Comparison of ENCODE assay signal across 18 cellular contexts in genomic region chr20:4081396-4081795, GRCh38.
DNase-seq lines count a peak whose midpoint lies in the region; ATAC-seq and TF ChIP-seq lines count a peak whose summit lies in the region.
"Had no signal": no experiment of that assay in that cellular context is flagged by ENCODE, and none has a peak within 500 bp of the region (broad histone marks: within the 10 kb centered on the region; RNA-seq: fewer than 3 reads in every experiment).

No MANE protein-coding gene starts in this region.

- peaks cover 12 to 15% of the 10 kb centered on the region in 2 donors for H3K27me3 Mint-ChIP-seq in natural killer cell treated with Interleukin-12 subunit alpha and Interleukin-12 subunit beta and Interleukin-15 and Interleukin-18, amount 100 ng/mL, for 72 hours
- H3K27me3 Mint-ChIP-seq in natural killer cell (ENCODE audit: low read depth in 2 of 2): peaks cover 20 to 37% of the 10 kb centered on the region in 2 donors
- peaks cover 6% of the 10 kb centered on the region for H3K27me3 Mint-ChIP-seq in activated B cell treated with CpG ODN at 0.5 μM for 24 hours

- POLR2A ChIA-PET in activated B cell treated with CpG ODN at 0.5 μM for 24 hours (lab: Charles Lee) (interaction anchor here (0.7 kb wide), 1 partner anchor 282 kb away, joined by 11 read pairs; no protein-coding TSS in a partner anchor), GM10248 (lab: Yijun Ruan, JAX) (no interaction called here)

- H3K36me3 Mint-ChIP-seq in natural killer cell treated with Interleukin-12 subunit alpha and Interleukin-12 subunit beta and Interleukin-15 and Interleukin-18, amount 100 ng/mL, for 72 hours: peaks cover 12% of the 10 kb centered on the region
- peaks cover 6% of the 10 kb centered on the region for H3K36me3 Mint-ChIP-seq in natural killer cell
- H3K36me3 Mint-ChIP-seq in activated B cell treated with CpG ODN at 0.5 μM for 24 hours (ENCODE audit: low read depth): peaks cover 4% of the 10 kb centered on the region

- no peak for DNase-seq in natural killer cell treated with Interleukin-12 subunit alpha and Interleukin-12 subunit beta and Interleukin-15 and Interleukin-18, amount 100 ng/mL, for 72 hours (ENCODE audit: low spot score)
- DNase-seq in natural killer cell (no peak), activated B cell treated with CpG ODN at 0.5 μM for 24 hours (no peak), fibroblast of mammary gland (ENCODE audit: low read depth) (peak; percentile 81), GM10248 (ENCODE audit: extremely low spot score) (no peak), NCI-H1694 treated with DMSO at 0.1 percent for 48 hours (lab: John Stamatoyannopoulos, UW) (no peak)
- DNase-seq: activated CD8-positive, alpha-beta memory T cell treated with anti-CD3 and anti-CD28 coated beads for 24 hours; activated naive CD4-positive, alpha-beta T cell; central memory CD4-positive, alpha-beta T cell; DMS 273 treated with DMSO at 0.1 percent for 48 hours; endodermal cell; left lung; NCI-H1436 treated with DMSO at 0.1 percent for 48 hours; NCI-H226; SHP77; stomach had no signal

- peak overlapping the region; percentile 81 for H3K4me3 Mint-ChIP-seq in natural killer cell treated with Interleukin-12 subunit alpha and Interleukin-12 subunit beta and Interleukin-15 and Interleukin-18, amount 100 ng/mL, for 72 hours
- H3K4me3 Mint-ChIP-seq in natural killer cell (no peak overlapping the region), activated B cell treated with CpG ODN at 0.5 μM for 24 hours (no peak overlapping the region)
- H3K4me3 Mint-ChIP-seq: endodermal cell had no signal

- CTCF ChIA-PET in activated B cell treated with CpG ODN at 0.5 μM for 24 hours (lab: Charles Lee) (no interaction called here), GM10248 (lab: Yijun Ruan, JAX) (interaction anchor here (8.8 kb wide), 1 partner anchor 11 kb away, joined by 107 read pairs; no protein-coding TSS in a partner anchor)

- TF ChIP-seq CTCF in natural killer cell (IDR thresholded peaks at IDR 0.05) (no peak), activated B cell treated with CpG ODN at 0.5 μM for 24 hours (IDR thresholded peaks at IDR 0.05) (no peak), fibroblast of mammary gland (conservative IDR thresholded peaks at IDR 0.05; ENCODE audit: control insufficient read depth, insufficient read depth, low read depth, low read length) (no peak), GM10248 (IDR thresholded peaks at IDR 0.05; ENCODE audit: control extremely low read depth, extremely low read depth, low read depth, missing control alignments) (no peak)

- intact Hi-C loops in natural killer cell (cut with micrococcal nuclease): loop anchor here (10.0 kb wide), 1 partner anchor 297 kb away; the partner anchor contains the start of genes CENPB and SPEF1
- intact Hi-C loops in activated B cell treated with CpG ODN at 0.5 μM for 24 hours (cut with micrococcal nuclease): no loop called here

- peaks cover 37 to 51% of the 10 kb centered on the region in 2 donors for H3K4me1 Mint-ChIP-seq in natural killer cell treated with Interleukin-12 subunit alpha and Interleukin-12 subunit beta and Interleukin-15 and Interleukin-18, amount 100 ng/mL, for 72 hours (ENCODE audit: low read depth in 2 of 2)
- H3K4me1 Mint-ChIP-seq in natural killer cell (peaks cover 25 to 29% of the 10 kb centered on the region in 2 donors), activated B cell treated with CpG ODN at 0.5 μM for 24 hours (peaks cover 34% of the 10 kb centered on the region)

- H3K4me3 ChIP-seq in fibroblast of mammary gland (ENCODE audit: control insufficient read depth, low read depth, low read length): no peak overlapping the region
- H3K4me3 ChIP-seq: left lung, stomach had no signal

- H3K9me3 Mint-ChIP-seq in natural killer cell treated with Interleukin-12 subunit alpha and Interleukin-12 subunit beta and Interleukin-15 and Interleukin-18, amount 100 ng/mL, for 72 hours: no peaks in the 10 kb centered on the region
- H3K9me3 Mint-ChIP-seq in natural killer cell: peaks cover 0 to 3% of the 10 kb centered on the region in 2 donors
- H3K9me3 Mint-ChIP-seq in activated B cell treated with CpG ODN at 0.5 μM for 24 hours: no peaks in the 10 kb centered on the region

- H3K27ac Mint-ChIP-seq in natural killer cell treated with Interleukin-12 subunit alpha and Interleukin-12 subunit beta and Interleukin-15 and Interleukin-18, amount 100 ng/mL, for 72 hours: peak overlapping the region; percentile 84 to 88
- H3K27ac Mint-ChIP-seq in natural killer cell (no peak overlapping the region), activated B cell treated with CpG ODN at 0.5 μM for 24 hours (peak overlapping the region; percentile 81)
- H3K27ac Mint-ChIP-seq: endodermal cell had no signal

- ATAC-seq in natural killer cell treated with Interleukin-12 subunit alpha and Interleukin-12 subunit beta and Interleukin-15 and Interleukin-18, amount 100 ng/mL, for 72 hours: no peak
- no peak for ATAC-seq in natural killer cell
- ATAC-seq in activated B cell treated with CpG ODN at 0.5 μM for 24 hours (ENCODE audit: low read depth): no peak
- ATAC-seq in HG03025 (IDR thresholded peaks at IDR 0.05; ENCODE audit: low FRiP score, unreplicated experiment): no peak
- ATAC-seq in GM19397 (IDR thresholded peaks at IDR 0.05; ENCODE audit: unreplicated experiment): no peak

Comparison
In these comparisons a context has a peak if more than half of its experiments do, and no peak if none do; other contexts are left out.
1. H3K27ac Mint-ChIP-seq: peak in natural killer cell treated with Interleukin-12 subunit alpha and Interleukin-12 subunit beta and Interleukin-15 and Interleukin-18, amount 100 ng/mL, for 72 hours (2 of 2) and activated B cell treated with CpG ODN at 0.5 μM for 24 hours (single experiment); none in natural killer cell (0 of 2).